ENCODE assay signal across 7 cellular contexts in genomic region chr17:7004398-7005253, GRCh38. TPM values are rescaled to one million over a fixed set of nuclear protein-coding genes. Genes with fewer than 3 reads are reported as not detected.
DNase-seq lines count a peak whose midpoint lies in the region; ATAC-seq lines count a peak whose summit lies in the region.

No MANE protein-coding gene starts in this region.

- H3K27me3 Mint-ChIP-seq in activated CD8-positive, alpha-beta T cell treated with anti-CD3 and anti-CD28 coated beads, Interleukin-2, amount 10 ng/mL, durations not matched to agents 7 days and 5 days (ENCODE audit: low read depth), result no peaks in the 10 kb centered on the region

- H3K4me3 Mint-ChIP-seq in activated CD8-positive, alpha-beta T cell treated with anti-CD3 and anti-CD28 coated beads, Interleukin-2, amount 10 ng/mL, durations not matched to agents 7 days and 5 days, result no peak overlapping the region

- CTCF ChIA-PET in activated CD8-positive, alpha-beta T cell treated with anti-CD3 and anti-CD28 coated beads, Interleukin-2, amount 10 ng/mL, durations not matched to agents 7 days and 5 days (lab: Charles Lee), result interaction anchor here (0.5 to 10.7 kb wide), 52 partner anchors 8 to 363 kb away, joined by 3 to 206 read pairs (median 5); partner anchors contain the start of genes ALOX12, ASGR1, BCL6B and RNASEK

- DNase-seq in ELR (ENCODE audit: low read depth) (peak; percentile 78), NCI-H446 treated with DMSO at 0.1 percent for 48 hours (lab: John Stamatoyannopoulos, UW) (peak; percentile 12), glomerular visceral epithelial cell (ENCODE audit: extremely low spot score) (peak; percentile 78), renal cortical epithelial cell (ENCODE audit: low read depth) (peak; percentile 49)
- DNase-seq in activated CD8-positive, alpha-beta T cell treated with anti-CD3 and anti-CD28 coated beads, Interleukin-2, amount 10 ng/mL, durations not matched to agents 7 days and 5 days, result peak; percentile 70

- ATAC-seq in HG02981 (IDR thresholded peaks at IDR 0.05; ENCODE audit: unreplicated experiment) (peak; percentile 47), HG02970 (IDR thresholded peaks at IDR 0.05; ENCODE audit: low FRiP score, unreplicated experiment) (no peak)
- peak; percentile 96 for ATAC-seq in activated CD8-positive, alpha-beta T cell treated with anti-CD3 and anti-CD28 coated beads, Interleukin-2, amount 10 ng/mL, durations not matched to agents 7 days and 5 days

- peak overlapping the region; percentile 47 for H3K27ac Mint-ChIP-seq in activated CD8-positive, alpha-beta T cell treated with anti-CD3 and anti-CD28 coated beads, Interleukin-2, amount 10 ng/mL, durations not matched to agents 7 days and 5 days

- H3K4me1 Mint-ChIP-seq in activated CD8-positive, alpha-beta T cell treated with anti-CD3 and anti-CD28 coated beads, Interleukin-2, amount 10 ng/mL, durations not matched to agents 7 days and 5 days (ENCODE audit: low read depth), result peaks cover 24% of the 10 kb centered on the region

- POLR2A ChIA-PET in activated CD8-positive, alpha-beta T cell treated with anti-CD3 and anti-CD28 coated beads, Interleukin-2, amount 10 ng/mL, durations not matched to agents 7 days and 5 days (lab: Charles Lee), result interaction anchor here (0.9 kb wide), 1 partner anchor 9 kb away, joined by 3 read pairs; no protein-coding TSS in a partner anchor

- no peaks in the 10 kb centered on the region for H3K9me3 Mint-ChIP-seq in activated CD8-positive, alpha-beta T cell treated with anti-CD3 and anti-CD28 coated beads, Interleukin-2, amount 10 ng/mL, durations not matched to agents 7 days and 5 days (ENCODE audit: insufficient read depth)

- H3K36me3 Mint-ChIP-seq in activated CD8-positive, alpha-beta T cell treated with anti-CD3 and anti-CD28 coated beads, Interleukin-2, amount 10 ng/mL, durations not matched to agents 7 days and 5 days (ENCODE audit: low read depth), result peaks cover 42% of the 10 kb centered on the region

RNA-seq across cellular contexts. Expression of gene RNASEK, which starts 7.8 kb away (rescaled TPM):
- 100 to 1,000 TPM; 104 to 116 TPM for total RNA-seq in activated CD8-positive, alpha-beta T cell treated with anti-CD3 and anti-CD28 coated beads, Interleukin-2, amount 10 ng/mL, durations not matched to agents 7 days and 5 days
- 31.4 and 40.3 TPM in 2 replicates for total RNA-seq in renal cortical epithelial cell

RNA-seq across cellular contexts. Expression of gene ALOX12, which starts 8.8 kb away (rescaled TPM):
- total RNA-seq in activated CD8-positive, alpha-beta T cell treated with anti-CD3 and anti-CD28 coated beads, Interleukin-2, amount 10 ng/mL, durations not matched to agents 7 days and 5 days, result not detected
- not detected in 2 replicates for total RNA-seq in renal cortical epithelial cell

RNA-seq across cellular contexts. Expression of gene BCL6B, which starts 18.2 kb away (rescaled TPM):
- total RNA-seq in activated CD8-positive, alpha-beta T cell treated with anti-CD3 and anti-CD28 coated beads, Interleukin-2, amount 10 ng/mL, durations not matched to agents 7 days and 5 days, result under 1 TPM; 0.47 to 0.63 TPM
- total RNA-seq in renal cortical epithelial cell, result under 0.01 and 0.05 TPM in 2 replicates

RNA-seq across cellular contexts. Expression of gene SLC16A13, which starts 31.2 kb away (rescaled TPM):
- total RNA-seq in activated CD8-positive, alpha-beta T cell treated with anti-CD3 and anti-CD28 coated beads, Interleukin-2, amount 10 ng/mL, durations not matched to agents 7 days and 5 days, result 10 to 100 TPM; 14.8 to 15.0 TPM
- total RNA-seq in renal cortical epithelial cell, result 0.99 and 1.0 TPM in 2 replicates

RNA-seq across cellular contexts. Expression of gene SLC16A11, which starts 39.3 kb away (rescaled TPM):
- under 1 TPM; 0.34 to 0.39 TPM for total RNA-seq in activated CD8-positive, alpha-beta T cell treated with anti-CD3 and anti-CD28 coated beads, Interleukin-2, amount 10 ng/mL, durations not matched to agents 7 days and 5 days
- total RNA-seq in renal cortical epithelial cell, result not detected in 2 replicates

Comparison
In these comparisons a context has a peak if more than half of its experiments do, and no peak if none do; other contexts are left out.
1. DNase-seq: peak in every context shown above with its lines; median percentile 78 in ELR; 78 in glomerular visceral epithelial cell; 70 in activated CD8-positive, alpha-beta T cell treated with anti-CD3 and anti-CD28 coated beads, Interleukin-2, amount 10 ng/mL, durations not matched to agents 7 days and 5 days; 49 in renal cortical epithelial cell; 12 in NCI-H446 treated with DMSO at 0.1 percent for 48 hours.